In the genomic region with DNA sequence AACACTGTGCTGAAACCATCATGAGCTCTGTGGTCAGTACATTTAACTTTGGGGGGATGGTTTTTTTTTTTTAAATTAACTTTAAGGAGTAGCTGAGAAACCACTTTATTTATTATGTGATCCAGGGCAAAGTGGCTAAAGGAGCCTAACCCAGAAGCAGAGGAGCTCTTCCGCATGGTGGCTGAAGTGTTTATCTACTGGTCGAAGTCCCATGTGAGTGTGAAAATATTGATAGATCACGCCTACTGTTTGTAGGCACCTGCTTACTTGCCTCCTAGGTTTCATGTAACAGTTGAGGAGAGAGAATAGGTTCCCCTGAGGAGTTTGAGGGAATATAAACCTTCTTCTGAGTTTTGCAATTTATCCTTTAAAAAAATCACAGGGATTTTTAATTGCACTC, we compare ENCODE assay signal across 28 cellular contexts.
A peak's percentile ranks its signal among the peaks of the same experiment; 100 is the strongest.
DNase-seq lines count a peak whose midpoint lies in the region; ATAC-seq, FAIRE-seq and TF ChIP-seq lines count a peak whose summit lies in the region.
"Had no signal": no experiment of that assay in that cellular context is flagged by ENCODE, and none has a peak within 500 bp of the region (broad histone marks: within the 10 kb centered on the region; RNA-seq: fewer than 3 reads in every experiment).

No MANE protein-coding gene starts in this region.

- H3K79me2 ChIP-seq in HepG2 (ENCODE audit: insufficient read depth, low read length) (no peaks in the 10 kb centered on the region), osteoblast (ENCODE audit: insufficient read depth, low read length) (no peaks in the 10 kb centered on the region)

- H3K4me3 ChIP-seq in HEK293 (ENCODE audit: low read depth, low read length) = no peak overlapping the region
- no peak overlapping the region for H3K4me3 ChIP-seq in HepG2 (replicated peaks in 1 of 3; ENCODE audit: insufficient read depth in 1 of 3, low read depth in 2 of 3, low read length in 3 of 3)
- no peak overlapping the region for H3K4me3 ChIP-seq in osteoblast (ENCODE audit: insufficient read depth, low read length)
- H3K4me3 ChIP-seq in MG63 = no peak overlapping the region
- H3K4me3 ChIP-seq: SJCRH30 had no signal

- POLR2A ChIA-PET in HEK293 (lab: Yijun Ruan, JAX) = no interaction called here
- POLR2A ChIA-PET in HepG2 (lab: Yijun Ruan, JAX) = no interaction called here
- POLR2A ChIA-PET in activated CD8-positive, alpha-beta T cell treated with anti-CD3 and anti-CD28 coated beads, Interleukin-2, amount 10 ng/mL, durations not matched to agents 7 days and 5 days (lab: Charles Lee) = no interaction called here

- no peaks in the 10 kb centered on the region for H3K27me3 Mint-ChIP-seq in activated CD8-positive, alpha-beta T cell treated with anti-CD3 and anti-CD28 coated beads, Interleukin-2, amount 10 ng/mL, durations not matched to agents 7 days and 5 days (ENCODE audit: low read depth)
- H3K27me3 Mint-ChIP-seq: B cell had no signal

- no peaks in the 10 kb centered on the region for H3K36me3 Mint-ChIP-seq in activated CD8-positive, alpha-beta T cell treated with anti-CD3 and anti-CD28 coated beads, Interleukin-2, amount 10 ng/mL, durations not matched to agents 7 days and 5 days (ENCODE audit: low read depth)
- H3K36me3 Mint-ChIP-seq: CD8-positive, alpha-beta T cell had no signal

- no peaks in the 10 kb centered on the region for H3K4me1 Mint-ChIP-seq in activated CD8-positive, alpha-beta T cell treated with anti-CD3 and anti-CD28 coated beads, Interleukin-2, amount 10 ng/mL, durations not matched to agents 7 days and 5 days (ENCODE audit: low read depth)
- H3K4me1 Mint-ChIP-seq: B cell had no signal

- no peaks in the 10 kb centered on the region for H3K9me3 ChIP-seq in HEK293 (ENCODE audit: control insufficient read depth, insufficient read depth, low read depth, low read length)
- no peaks in the 10 kb centered on the region for H3K9me3 ChIP-seq in HepG2 (ENCODE audit: low read length)
- H3K9me3 ChIP-seq in osteoblast (ENCODE audit: low read depth, low read length) = peaks cover 3% of the 10 kb centered on the region
- no peaks in the 10 kb centered on the region for H3K9me3 ChIP-seq in MG63
- H3K9me3 ChIP-seq: SJCRH30 had no signal

- H4K20me1 ChIP-seq in HepG2 (ENCODE audit: insufficient read depth, low read length) = no peaks in the 10 kb centered on the region
- H4K20me1 ChIP-seq in osteoblast (ENCODE audit: insufficient read depth, low read length) = no peaks in the 10 kb centered on the region

- H3K27ac Mint-ChIP-seq in activated CD8-positive, alpha-beta T cell treated with anti-CD3 and anti-CD28 coated beads, Interleukin-2, amount 10 ng/mL, durations not matched to agents 7 days and 5 days = no peak overlapping the region
- H3K27ac Mint-ChIP-seq: B cell; CD8-positive, alpha-beta T cell had no signal

- DNase-seq in NCI-H2029 treated with DMSO at 0.1 percent for 48 hours (lab: John Stamatoyannopoulos, UW) (peak; percentile 77), HepG2 (ENCODE audit: low spot score) (no peak), osteoblast (ENCODE audit: insufficient read length, low spot score, missing footprints) (peak; percentile 11), MG63 (no peak), Ammon's horn (ENCODE audit: low spot score) (no peak)
- no peak for DNase-seq in activated CD8-positive, alpha-beta T cell treated with anti-CD3 and anti-CD28 coated beads, Interleukin-2, amount 10 ng/mL, durations not matched to agents 7 days and 5 days
- DNase-seq: CD8-positive, alpha-beta T cell; DMS 273 treated with DMSO at 0.1 percent for 48 hours; DND-41; Karpas-422; NCI-H1105 treated with DMSO at 0.1 percent for 48 hours; NCI-H1694; NCI-H2081 treated with DMSO at 0.1 percent for 48 hours; NCI-H2171 treated with DMSO at 0.1 percent for 48 hours; NCI-H345; NCI-H524 treated with DMSO at 0.1 percent for 48 hours; NCI-H82; NK-92 treated with Interleukin-12 subunit alpha and Interleukin-12 subunit beta, amount 100 ng/mL, for 24 hours; PC-3; SJCRH30 had no signal

- no peak overlapping the region for H3K4me3 Mint-ChIP-seq in activated CD8-positive, alpha-beta T cell treated with anti-CD3 and anti-CD28 coated beads, Interleukin-2, amount 10 ng/mL, durations not matched to agents 7 days and 5 days
- H3K4me3 Mint-ChIP-seq: B cell; CD8-positive, alpha-beta T cell had no signal

- FAIRE-seq in HepG2 (lab: Jason Lieb, UNC) = no peak
- FAIRE-seq: GM12892, GM19239, H54 had no signal

- CTCF ChIA-PET in HEK293 (lab: Yijun Ruan, JAX) = interaction anchor here (0.6 to 1.3 kb wide), 5 partner anchors 19 to 1602 kb away, joined by 3 to 6 read pairs (median 3); no protein-coding TSS in a partner anchor
- CTCF ChIA-PET in HepG2 (lab: Yijun Ruan, JAX; ENCODE audit: low intra/inter-chr PET ratio, low total read pairs) = no interaction called here
- CTCF ChIA-PET in activated CD8-positive, alpha-beta T cell treated with anti-CD3 and anti-CD28 coated beads, Interleukin-2, amount 10 ng/mL, durations not matched to agents 7 days and 5 days (lab: Charles Lee) = no interaction called here

- H3K9ac ChIP-seq in HepG2 (ENCODE audit: insufficient read depth, low read depth, low read length) = no peak overlapping the region

- H3K4me2 ChIP-seq in HepG2 (ENCODE audit: low read depth, low read length) = no peak overlapping the region
- no peak overlapping the region for H3K4me2 ChIP-seq in osteoblast (ENCODE audit: insufficient read depth, low read length)

- ATAC-seq in HepG2 (no peak), GM19463 (IDR thresholded peaks at IDR 0.05; ENCODE audit: unreplicated experiment) (no peak)
- ATAC-seq in activated CD8-positive, alpha-beta T cell treated with anti-CD3 and anti-CD28 coated beads, Interleukin-2, amount 10 ng/mL, durations not matched to agents 7 days and 5 days = no peak
- ATAC-seq: CD8-positive, alpha-beta T cell; PC-3; SK-N-SH treated with all-trans-retinoic acid at 6 μM for 48 hours had no signal

- peaks cover 5% of the 10 kb centered on the region for H3K9me3 Mint-ChIP-seq in activated CD8-positive, alpha-beta T cell treated with anti-CD3 and anti-CD28 coated beads, Interleukin-2, amount 10 ng/mL, durations not matched to agents 7 days and 5 days (ENCODE audit: insufficient read depth)
- H3K9me3 Mint-ChIP-seq: CD8-positive, alpha-beta T cell had no signal

- H3K36me3 ChIP-seq in HEK293 (ENCODE audit: control insufficient read depth in 2 of 2, insufficient read depth in 1 of 2, low read length in 2 of 2) (no peaks in the 10 kb centered on the region), HepG2 (replicated peaks in 1 of 2; ENCODE audit: control insufficient read depth in 1 of 2, insufficient read depth in 2 of 2, low read length in 2 of 2) (no peaks in the 10 kb centered on the region), osteoblast (ENCODE audit: insufficient read depth, low read length) (no peaks in the 10 kb centered on the region), MG63 (no peaks in the 10 kb centered on the region)
- H3K36me3 ChIP-seq: SJCRH30 had no signal

- WGBS in HepG2 (ENCODE audit: low lambda C conversion rate) = 9% methylated on average over 3 of the region's 3 CpGs

- TF ChIP-seq POLR2A in HepG2 (IDR thresholded peaks at IDR 0.05; ENCODE audit: insufficient read depth in 1 of 2, low read depth in 2 of 2, low read length in 2 of 2) = no peak

- in situ Hi-C loops in HepG2 (cut with HindIII; ENCODE audit: extremely low pct_ligation_motif_present, low pct_unique_long_range_greater_than_20kb) = no loop called here

- no peak for TF ChIP-seq EP300 in HepG2 (IDR thresholded peaks at IDR 0.05; ENCODE audit: low read depth in 2 of 2, low read length in 2 of 2)
- no peak for TF ChIP-seq EP300 in HepG2 (CRISPR knock-in tag; IDR thresholded peaks at IDR 0.05; ENCODE audit: borderline replicate concordance)

- no peak overlapping the region for H3K27ac ChIP-seq in HEK293 (ENCODE audit: extremely low read depth, low read depth, low read length)
- no peak overlapping the region for H3K27ac ChIP-seq in HepG2 (ENCODE audit: extremely low read length, insufficient read depth, low read length)
- H3K27ac ChIP-seq in osteoblast (ENCODE audit: low read depth, low read length) = no peak overlapping the region
- H3K27ac ChIP-seq: C4-2B, SJCRH30 had no signal

- TF ChIP-seq CTCF in HEK293 (tag by site-specific recombination; IDR thresholded peaks at IDR 0.05) = no peak
- no peak for TF ChIP-seq CTCF in HepG2 (CRISPR knock-in tag; IDR thresholded peaks at IDR 0.05)
- TF ChIP-seq CTCF in osteoblast (IDR thresholded peaks at IDR 0.05; ENCODE audit: extremely low read depth, low read depth, low read length) = no peak

- intact Hi-C loops in HepG2 (cut with micrococcal nuclease; ENCODE audit: unreplicated experiment) = no loop called here

- H3K4me1 ChIP-seq in HEK293 (ENCODE audit: control insufficient read depth, insufficient read depth, low read length) (no peaks in the 10 kb centered on the region), HepG2 (ENCODE audit: insufficient read depth, low read length) (no peaks in the 10 kb centered on the region), osteoblast (ENCODE audit: insufficient read depth, low read length) (no peaks in the 10 kb centered on the region)
- H3K4me1 ChIP-seq: SJCRH30 had no signal

- H3K27me3 ChIP-seq in HepG2 (ENCODE audit: control insufficient read depth in 1 of 2, insufficient read depth in 2 of 2, low read length in 2 of 2) = no peaks in the 10 kb centered on the region
- H3K27me3 ChIP-seq in osteoblast (ENCODE audit: insufficient read depth, low read length) = no peaks in the 10 kb centered on the region
- H3K27me3 ChIP-seq in MG63 = no peaks in the 10 kb centered on the region
- H3K27me3 ChIP-seq: SJCRH30 had no signal

- TF ChIP-seq RAD21 in HepG2 (CRISPR knock-in tag; IDR thresholded peaks at IDR 0.05) = no peak

- H2AFZ ChIP-seq in HepG2 (ENCODE audit: low read length) (no peak overlapping the region), osteoblast (ENCODE audit: low read length) (no peak overlapping the region)

- BruUV-seq in HepG2 (replicated peaks; lab: Mats Ljungman, UMichigan) = no TSS peak

TF ChIP-seq in HEK293, 187 proteins besides CTCF, POLR2A, EP300 and RAD21:
- TF ChIP-seq ZNF48 (tag by site-specific recombination; IDR thresholded peaks at IDR 0.05) (no peak), ZSCAN23 (tag by site-specific recombination; IDR thresholded peaks at IDR 0.05) (no peak), ZNF169 (tag by site-specific recombination; IDR thresholded peaks at IDR 0.05) (no peak), ZNF677 (tag by site-specific recombination; IDR thresholded peaks at IDR 0.05) (no peak), ZNF501 (tag by site-specific recombination; IDR thresholded peaks at IDR 0.05) (no peak), ZNF560 (tag by site-specific recombination; IDR thresholded peaks at IDR 0.05; ENCODE audit: borderline replicate concordance) (peak; percentile 8; the same call in 1 of the 2 replicates)

TF ChIP-seq in HepG2, 621 proteins besides CTCF, POLR2A, EP300 and RAD21:
- TF ChIP-seq MAX (IDR thresholded peaks at IDR 0.05) = peak; percentile 24; the same call in 1 of the 2 replicates
- no peak for TF ChIP-seq KAT2B (IDR thresholded peaks at IDR 0.05; ENCODE audit: borderline replicate concordance, low read depth, low read length)

Comparison
In these comparisons a context has a peak if more than half of its experiments do, and no peak if none do; other contexts are left out.
1. DNase-seq: peak in NCI-H2029 treated with DMSO at 0.1 percent for 48 hours (single experiment) and osteoblast (single experiment); none in HepG2 (single experiment), MG63 (single experiment), activated CD8-positive, alpha-beta T cell treated with anti-CD3 and anti-CD28 coated beads, Interleukin-2, amount 10 ng/mL, durations not matched to agents 7 days and 5 days (single experiment) and Ammon's horn (single experiment).